Comparison of ENCODE assay signal across 1 cellular context in genomic region chr19:2061936-2062729, GRCh38.
TF ChIP-seq lines count a peak whose summit lies in the region.

No MANE protein-coding gene starts in this region.

TF ChIP-seq in K562, 482 proteins besides CTCF, POLR2A, EP300 and RAD21 (continued from another document and continues in another):
- TF ChIP-seq MGA (IDR thresholded peaks at IDR 0.05) = peak; percentile 53; the same call in 1 of the 2 replicates
- no peak for TF ChIP-seq ZEB2 (IDR thresholded peaks at IDR 0.05)
- TF ChIP-seq FOXP1 (CRISPR knock-in tag; IDR thresholded peaks at IDR 0.05) = 0 out of 2 replicates have a peak, but pooled peaks have one; percentile 20
- TF ChIP-seq CUX1 (CRISPR knock-in tag; IDR thresholded peaks at IDR 0.05) = no peak
- TF ChIP-seq SNIP1 (IDR thresholded peaks at IDR 0.05; ENCODE audit: low read depth) = no peak
- TF ChIP-seq NR2C2 (CRISPR knock-in tag; IDR thresholded peaks at IDR 0.05) = 0 out of 2 replicates have a peak, but pooled peaks have one; percentile 41
- TF ChIP-seq NR2C2 (tag; IDR thresholded peaks at IDR 0.05) = no peak; the same call in 1 of the 2 replicates
- TF ChIP-seq ZBTB9 (CRISPR knock-in tag; IDR thresholded peaks at IDR 0.05) = 0 out of 2 replicates have a peak, but pooled peaks have one; percentile 30
- no peak for TF ChIP-seq NFRKB (IDR thresholded peaks at IDR 0.05; ENCODE audit: low read depth)
- TF ChIP-seq RBFOX2 (IDR thresholded peaks at IDR 0.05; ENCODE audit: low read depth, low read length) = peak; percentile 80
- no peak for TF ChIP-seq ZNF280B (CRISPR knock-in tag; IDR thresholded peaks at IDR 0.05)
- TF ChIP-seq PRDM10 (IDR thresholded peaks at IDR 0.05; ENCODE audit: partially characterized antibody) = peak; percentile 63
- TF ChIP-seq ETS1 (conservative IDR thresholded peaks at IDR 0.05; ENCODE audit: control insufficient read depth, low read depth, low read length) = peak; percentile 9; the same call in 1 of the 2 replicates
- TF ChIP-seq TAF9B (IDR thresholded peaks at IDR 0.05; ENCODE audit: partially characterized antibody) = no peak
- 0 out of 2 replicates have a peak, but pooled peaks have one; percentile 56 for TF ChIP-seq DEAF1 (CRISPR knock-in tag; IDR thresholded peaks at IDR 0.05)
- no peak for TF ChIP-seq ADNP (tag; IDR thresholded peaks at IDR 0.05)
- TF ChIP-seq ZNF764 (CRISPR knock-in tag; IDR thresholded peaks at IDR 0.05; ENCODE audit: low read depth) = no peak
- peak; percentile 50; the same call in 1 of the 2 replicates for TF ChIP-seq ZNF263 (CRISPR knock-in tag; IDR thresholded peaks at IDR 0.05; ENCODE audit: borderline replicate concordance)
- peak; percentile 59; the same call in 1 of the 2 replicates for TF ChIP-seq SP1 (CRISPR knock-in tag; IDR thresholded peaks at IDR 0.05)
- TF ChIP-seq TEAD4 (IDR thresholded peaks at IDR 0.05; ENCODE audit: low read length) = peak; percentile 7; the same call in 1 of the 2 replicates
- no peak for TF ChIP-seq TEAD4 (CRISPR knock-in tag; IDR thresholded peaks at IDR 0.05; ENCODE audit: borderline replicate concordance)
- peak; percentile 57; the same call in 1 of the 2 replicates for TF ChIP-seq ZFX (CRISPR knock-in tag; IDR thresholded peaks at IDR 0.05)
- no peak for TF ChIP-seq FOXJ3 (CRISPR knock-in tag; IDR thresholded peaks at IDR 0.05)
- peak; percentile 70 for TF ChIP-seq BRD9 (IDR thresholded peaks at IDR 0.05; ENCODE audit: low read depth, partially characterized antibody)
- peak; percentile 15 for TF ChIP-seq KDM5B (IDR thresholded peaks at IDR 0.05; ENCODE audit: insufficient replicate concordance, low read depth, low read length)
